In genomic region chr2:9205481-9205880, GRCh38 we compare ENCODE assay signal across 8 cellular contexts. TPM values are rescaled to one million over a fixed set of nuclear protein-coding genes. Genes with fewer than 3 reads are reported as not detected.
DNase-seq lines count a peak whose midpoint lies in the region; ATAC-seq and TF ChIP-seq lines count a peak whose summit lies in the region.

No MANE protein-coding gene starts in this region.

- no peaks in the 10 kb centered on the region for H3K4me1 ChIP-seq in testis

- H3K4me3 Mint-ChIP-seq in activated CD4-positive, alpha-beta T cell treated with anti-CD3 and anti-CD28 coated beads, Interleukin-2, amount 10 ng/mL, durations not matched to agents 24 days and 14 days, result peak overlapping the region; percentile 74
- peak overlapping the region; percentile 79 for H3K4me3 Mint-ChIP-seq in WTC11

- ATAC-seq in WTC11, result no peak
- ATAC-seq in HG03378 (IDR thresholded peaks at IDR 0.05; ENCODE audit: unreplicated experiment), result no peak
- ATAC-seq in HG02981 (IDR thresholded peaks at IDR 0.05; ENCODE audit: unreplicated experiment), result no peak

- intact Hi-C loops in activated CD4-positive, alpha-beta T cell treated with anti-CD3 and anti-CD28 coated beads, Interleukin-2, amount 10 ng/mL, durations not matched to agents 24 days and 14 days (cut with micrococcal nuclease), result no loop called here
- intact Hi-C loops in testis (cut with DNase I; ENCODE audit: low total_unique reads), result no loop called here

- H3K27ac ChIP-seq in testis, result peak overlapping the region; percentile 47 to 78

- no peak for TF ChIP-seq POLR2A in testis (IDR thresholded peaks at IDR 0.05)

- DNase-seq in activated CD4-positive, alpha-beta T cell treated with anti-CD3 and anti-CD28 coated beads, Interleukin-2, amount 10 ng/mL, durations not matched to agents 24 days and 14 days, result no peak
- no peak for DNase-seq in activated CD4-positive, alpha-beta T cell treated with anti-CD3 and anti-CD28 coated beads for 1 hour
- no peak for DNase-seq in WTC11 (ENCODE audit: low spot score)
- DNase-seq in testis, result no peak
- DNase-seq in ureter (ENCODE audit: low spot score), result no peak

- POLR2A ChIA-PET in WTC11 (lab: Charles Lee), result no interaction called here

- H3K9me3 ChIP-seq in iPS-18c (ENCODE audit: control insufficient read depth, insufficient read depth, low read length) (no peaks in the 10 kb centered on the region), testis (no peaks in the 10 kb centered on the region)

- H3K4me1 Mint-ChIP-seq in activated CD4-positive, alpha-beta T cell treated with anti-CD3 and anti-CD28 coated beads, Interleukin-2, amount 10 ng/mL, durations not matched to agents 24 days and 14 days, result peaks cover 6% of the 10 kb centered on the region
- peaks cover 31% of the 10 kb centered on the region for H3K4me1 Mint-ChIP-seq in WTC11

- 39 to 46% methylated on average over 5 of the region's 5 CpGs for WGBS in testis, 2 donors

- no peaks in the 10 kb centered on the region for H3K36me3 ChIP-seq in testis (ENCODE audit: low read depth, missing control alignments)

- H3K27me3 ChIP-seq in testis, result no peaks in the 10 kb centered on the region

- H3K27me3 Mint-ChIP-seq in activated CD4-positive, alpha-beta T cell treated with anti-CD3 and anti-CD28 coated beads, Interleukin-2, amount 10 ng/mL, durations not matched to agents 24 days and 14 days, result peaks cover 59% of the 10 kb centered on the region
- H3K27me3 Mint-ChIP-seq in WTC11 (ENCODE audit: low read depth), result peaks cover 26% of the 10 kb centered on the region

- TF ChIP-seq CTCF in WTC11 (IDR thresholded peaks at IDR 0.05) (no peak), testis (IDR thresholded peaks at IDR 0.05) (no peak)

- CTCF ChIA-PET in WTC11 (lab: Charles Lee), result interaction anchor here (0.6 to 4.7 kb wide), 11 partner anchors 11 to 218 kb away, joined by 3 to 22 read pairs (median 3); partner anchors contain the start of genes CPSF3 and ITGB1BP1

- H3K9me3 Mint-ChIP-seq in activated CD4-positive, alpha-beta T cell treated with anti-CD3 and anti-CD28 coated beads, Interleukin-2, amount 10 ng/mL, durations not matched to agents 24 days and 14 days, result no peaks in the 10 kb centered on the region
- H3K9me3 Mint-ChIP-seq in WTC11, result no peaks in the 10 kb centered on the region

- peak overlapping the region; percentile 58 for H3K4me3 ChIP-seq in iPS-18c (ENCODE audit: insufficient read depth, low read depth, low read length)
- peak overlapping the region; percentile 64 to 72 for H3K4me3 ChIP-seq in testis

- no peak overlapping the region for H3K27ac Mint-ChIP-seq in activated CD4-positive, alpha-beta T cell treated with anti-CD3 and anti-CD28 coated beads, Interleukin-2, amount 10 ng/mL, durations not matched to agents 24 days and 14 days
- no peak overlapping the region for H3K27ac Mint-ChIP-seq in WTC11

- H3K36me3 Mint-ChIP-seq in activated CD4-positive, alpha-beta T cell treated with anti-CD3 and anti-CD28 coated beads, Interleukin-2, amount 10 ng/mL, durations not matched to agents 24 days and 14 days (ENCODE audit: low read depth), result no peaks in the 10 kb centered on the region
- peaks cover 3% of the 10 kb centered on the region; the same call in 1 of the 2 replicates for H3K36me3 Mint-ChIP-seq in WTC11

TF ChIP-seq in WTC11, 78 proteins besides CTCF, POLR2A, EP300 and RAD21:
- TF ChIP-seq GABPB1 (CRISPR knock-in tag; IDR thresholded peaks at IDR 0.05) (0 out of 2 replicates have a peak, but pooled peaks have one; percentile 9), ZNF512 (CRISPR knock-in tag; IDR thresholded peaks at IDR 0.05; ENCODE audit: borderline replicate concordance) (no peak)
TF ChIP-seq in WTC11: peak in this region for 1.

RNA-seq across cellular contexts. Expression of gene ASAP2, which starts 1.1 kb away (rescaled TPM):
- 0.40 and 0.83 TPM in 2 replicates for total RNA-seq in activated CD4-positive, alpha-beta T cell treated with anti-CD3 and anti-CD28 coated beads, Interleukin-2, amount 10 ng/mL, durations not matched to agents 24 days and 14 days
- total RNA-seq in WTC11 (2021) (14.3 to 15.6 TPM (median 14.5 TPM) in 3 replicates), testis (10 to 100 TPM; 42.4 to 79.0 TPM), ureter (42.1 TPM)
- 87.2 TPM for polyA plus RNA-seq in testis (ENCODE audit: insufficient read depth, low read depth, low replicate concordance)
